In genomic region chr9:133750927-133751649, GRCh38 we compare ENCODE assay signal across 20 cellular contexts. TPM values are rescaled to one million over a fixed set of nuclear protein-coding genes. Genes with fewer than 3 reads are reported as not detected.
DNase-seq lines count a peak whose midpoint lies in the region; ATAC-seq and TF ChIP-seq lines count a peak whose summit lies in the region.
"Had no signal": no experiment of that assay in that cellular context is flagged by ENCODE, and none has a peak within 500 bp of the region (broad histone marks: within the 10 kb centered on the region; RNA-seq: fewer than 3 reads in every experiment).

No MANE protein-coding gene starts in this region.

- peaks cover 12% of the 10 kb centered on the region for H3K4me1 Mint-ChIP-seq in type B pancreatic cell (ENCODE audit: unreplicated experiment)

- H2BK120ac ChIP-seq in neuronal stem cell (ENCODE audit: low read depth, low read length), result no peak overlapping the region

- no peak overlapping the region for H2BK12ac ChIP-seq in neuronal stem cell (ENCODE audit: low read length)

- TF ChIP-seq CTCF in coronary artery (IDR thresholded peaks at IDR 0.05) (no peak), type B pancreatic cell (conservative IDR thresholded peaks at IDR 0.05) (no peak), omental fat pad (IDR thresholded peaks at IDR 0.05) (no peak)

- no peak overlapping the region for H3K27ac ChIP-seq in coronary artery
- H3K27ac ChIP-seq in neuronal stem cell (replicated peaks; ENCODE audit: low read length), result no peak overlapping the region
- H3K27ac ChIP-seq: A549, KMS-11, RWPE1 had no signal

- no peak overlapping the region for H4K91ac ChIP-seq in neuronal stem cell (ENCODE audit: low read depth, low read length, poor library complexity)

- peaks cover 0 to 2% (median 0%) of the 10 kb centered on the region in 3 experiments for H3K27me3 ChIP-seq in neuronal stem cell (ENCODE audit: control insufficient read depth in 3 of 3, insufficient read depth in 3 of 3, low read depth in 1 of 3, low read length in 3 of 3)

- no peak overlapping the region for H3K23ac ChIP-seq in neuronal stem cell (ENCODE audit: low read depth, low read length, poor library complexity)

- H3K18ac ChIP-seq in neuronal stem cell (ENCODE audit: low read length), result no peak overlapping the region

- DNase-seq in activated effector memory CD4-positive, alpha-beta T cell treated with anti-CD3 and anti-CD28 coated beads, Interleukin-2, amount 50 U/mL, for 16 hours, result peak; percentile 31
- no peak for DNase-seq in activated effector memory CD4-positive, alpha-beta T cell treated with Interleukin-2 at 50 U/mL for 16 hours
- DNase-seq in coronary artery (ENCODE audit: low spot score) (peak; percentile 64), mucosa of gallbladder (ENCODE audit: low spot score) (peak; percentile 8), type B pancreatic cell (ENCODE audit: extremely low spot score, unreplicated experiment) (peak; percentile 53), omental fat pad (ENCODE audit: low spot score) (no peak), neuronal stem cell (ENCODE audit: low spot score) (no peak)
- DNase-seq: C1 segment of cervical spinal cord, DMS79 treated with DMSO at 0.1 percent for 48 hours, NCI-H1092, NCI-H146, NCI-H2081, NCI-H510A, NCI-H774, PC-3 had no signal

- H3K36me3 Mint-ChIP-seq in type B pancreatic cell, result no peaks in the 10 kb centered on the region

- H3K79me1 ChIP-seq in neuronal stem cell (ENCODE audit: low read depth, low read length), result no peaks in the 10 kb centered on the region

- ATAC-seq in HG02970 (IDR thresholded peaks at IDR 0.05; ENCODE audit: low FRiP score, unreplicated experiment) (no peak), omental fat pad (ENCODE audit: low FRiP score) (no peak)
- ATAC-seq: PC-3 had no signal

- H3K4me3 Mint-ChIP-seq in type B pancreatic cell, result no peak overlapping the region

- peaks cover 0 to 9% of the 10 kb centered on the region in 2 donors for H3K4me1 ChIP-seq in neuronal stem cell (ENCODE audit: control insufficient read depth in 2 of 2, insufficient read depth in 1 of 2, low read depth in 1 of 2, low read length in 2 of 2)
- H3K4me1 ChIP-seq: A549 had no signal

- H3K9me3 ChIP-seq in neuronal stem cell (replicated peaks in 1 of 2; ENCODE audit: control insufficient read depth in 2 of 2, insufficient read depth in 1 of 2, low read depth in 1 of 2, low read length in 2 of 2), result peaks cover 8 to 9% of the 10 kb centered on the region in 2 donors
- H3K9me3 ChIP-seq: A549 had no signal

- peaks cover 11% of the 10 kb centered on the region for H3K9me3 Mint-ChIP-seq in type B pancreatic cell

- H3K36me3 ChIP-seq in neuronal stem cell (replicated peaks in 1 of 2; ENCODE audit: control insufficient read depth in 2 of 2, insufficient read depth in 2 of 2, low read length in 2 of 2), result no peaks in the 10 kb centered on the region

- H3K27ac Mint-ChIP-seq in type B pancreatic cell, result no peak overlapping the region

- no peak overlapping the region for H4K8ac ChIP-seq in neuronal stem cell (ENCODE audit: low read depth, low read length)

- H3K4me2 ChIP-seq in neuronal stem cell (ENCODE audit: insufficient read depth, low read length, poor library complexity, severe bottlenecking), result no peak overlapping the region
- H3K4me2 ChIP-seq: A549, KMS-11 had no signal

- H2BK5ac ChIP-seq in neuronal stem cell (ENCODE audit: low read length), result no peak overlapping the region

- H3K4ac ChIP-seq in neuronal stem cell (ENCODE audit: low read length), result no peak overlapping the region

- no peak overlapping the region for H3K14ac ChIP-seq in neuronal stem cell (ENCODE audit: low read length)

- H2AK5ac ChIP-seq in neuronal stem cell (ENCODE audit: low read depth, low read length), result no peak overlapping the region

- H3K27me3 Mint-ChIP-seq in type B pancreatic cell, result peaks cover 26% of the 10 kb centered on the region

- no peak overlapping the region for H3K9ac ChIP-seq in neuronal stem cell (ENCODE audit: low read depth, low read length, poor library complexity)
- H3K9ac ChIP-seq: KMS-11 had no signal

- H3K4me3 ChIP-seq in coronary artery (no peak overlapping the region), neuronal stem cell (ENCODE audit: low read length in 2 of 2) (no peak overlapping the region)
- H3K4me3 ChIP-seq: A549 had no signal

- no peak overlapping the region for H2AFZ ChIP-seq in neuronal stem cell (ENCODE audit: low read length)

- no peak overlapping the region for H2BK15ac ChIP-seq in neuronal stem cell (ENCODE audit: low read length)

- no CpG with 5 or more reads among the region's 9 CpGs for WGBS in neuronal stem cell (ENCODE audit: extremely low coverage in 2 of 2, insufficient read length in 2 of 2, insufficient replicate concordance in 1 of 2), 2 donors

RNA-seq across cellular contexts. Expression of gene SARDH, which starts 12.9 kb away (rescaled TPM):
- total RNA-seq in mucosa of gallbladder, result 2.8 TPM
- total RNA-seq in type B pancreatic cell (ENCODE audit: low replicate concordance), result 0.76 and 6.8 TPM in 2 replicates
- 1 to 10 TPM in 3 of 4 donors, under 1 TPM in 1; 0.56 to 6.9 (median 1.8) TPM for total RNA-seq in omental fat pad
- polyA plus RNA-seq in neuronal stem cell (2013, experiment 1 of 2), result 3.8 TPM
- 3.7 TPM for polyA plus RNA-seq in neuronal stem cell (2013, experiment 2 of 2)
- total RNA-seq: MCF 10A had no signal

Comparison
In these comparisons a context has a peak if more than half of its experiments do, and no peak if none do; other contexts are left out.
1. DNase-seq: peak in activated effector memory CD4-positive, alpha-beta T cell treated with anti-CD3 and anti-CD28 coated beads, Interleukin-2, amount 50 U/mL, for 16 hours (single experiment), coronary artery (single experiment), mucosa of gallbladder (single experiment) and type B pancreatic cell (single experiment); none in activated effector memory CD4-positive, alpha-beta T cell treated with Interleukin-2 at 50 U/mL for 16 hours (single experiment), omental fat pad (single experiment) and neuronal stem cell (single experiment).